Comparison of ENCODE assay signal across 8 cellular contexts in genomic region chr6:29553268-29554057, GRCh38. TPM values are rescaled to one million over a fixed set of nuclear protein-coding genes. Genes with fewer than 3 reads are reported as not detected.
DNase-seq lines count a peak whose midpoint lies in the region; ATAC-seq and TF ChIP-seq lines count a peak whose summit lies in the region.

No MANE protein-coding gene starts in this region.

- TF ChIP-seq CTCF in brain (conservative IDR thresholded peaks at IDR 0.05), result peak in 1 of 2 experiments; percentile 38
- no peak for TF ChIP-seq CTCF in GM10266 (IDR thresholded peaks at IDR 0.05; ENCODE audit: control insufficient read depth, insufficient read depth, low read depth, missing control alignments)

- peak overlapping the region; percentile 56 to 84 (median 78) for H3K4me3 Mint-ChIP-seq in brain
- peak overlapping the region; percentile 39 to 67 (median 60) for H3K4me3 Mint-ChIP-seq in immature natural killer cell

- H3K27ac Mint-ChIP-seq in brain (no peak overlapping the region), immature natural killer cell (no peak overlapping the region)

- H3K4me1 Mint-ChIP-seq in brain, result no peaks in the 10 kb centered on the region
- H3K4me1 Mint-ChIP-seq in immature natural killer cell, result peaks cover 14 to 17% of the 10 kb centered on the region in 2 donors

- H3K9me3 Mint-ChIP-seq in brain (peaks cover 0 to 9% (median 0%) of the 10 kb centered on the region in 5 experiments), immature natural killer cell (peaks cover 0 to 5% (median 0%) of the 10 kb centered on the region in 6 donors)

- peak; percentile 16 for DNase-seq in EH (ENCODE audit: low read depth)
- DNase-seq in NCI-H1930 (lab: John Stamatoyannopoulos, UW), result peak; percentile 7 to 15
- DNase-seq in immature natural killer cell, result peak in 1 of 3 donors; percentile 2
- DNase-seq in stimulated activated CD4-positive, alpha-beta T cell treated with anti-CD3 and anti-CD28 coated beads, Interleukin-2, amount 100 ng/mL, for 4 hours (ENCODE audit: low read depth), result peak; percentile 6
- DNase-seq in LoVo (ENCODE audit: low spot score), result no peak
- DNase-seq in GM10266 (ENCODE audit: extremely low spot score), result no peak

- H3K27me3 Mint-ChIP-seq in brain (peaks cover 75% of the 10 kb centered on the region), immature natural killer cell (ENCODE audit: low read depth in 3 of 3) (peaks cover 2 to 51% (median 14%) of the 10 kb centered on the region in 3 donors)

- ATAC-seq in HG03175 (IDR thresholded peaks at IDR 0.05; ENCODE audit: unreplicated experiment), result no peak

- H3K36me3 Mint-ChIP-seq in brain (no peaks in the 10 kb centered on the region), immature natural killer cell (no peaks in the 10 kb centered on the region)

RNA-seq across cellular contexts. Expression of gene UBD, which starts 6.1 kb away (rescaled TPM):
- 0.42 TPM for polyA plus RNA-seq in brain (ENCODE audit: insufficient read depth, low read depth, low replicate concordance)
- polyA plus RNA-seq in immature natural killer cell, result not detected

RNA-seq across cellular contexts. Expression of gene OR2H2, which starts 31.5 kb away (rescaled TPM):
- polyA plus RNA-seq in brain (ENCODE audit: insufficient read depth, low read depth, low replicate concordance), result not detected
- not detected for polyA plus RNA-seq in immature natural killer cell

Comparison
In these comparisons a context has a peak if more than half of its experiments do, and no peak if none do; other contexts are left out.
1. DNase-seq: peak in EH (single experiment), NCI-H1930 (2 of 2) and stimulated activated CD4-positive, alpha-beta T cell treated with anti-CD3 and anti-CD28 coated beads, Interleukin-2, amount 100 ng/mL, for 4 hours (single experiment); none in LoVo (single experiment) and GM10266 (single experiment).